8 cellular contexts compared by ENCODE assay signal in genomic region chr6:2111162-2111677, GRCh38.
A peak's percentile ranks its signal among the peaks of the same experiment; 100 is the strongest.
DNase-seq lines count a peak whose midpoint lies in the region; ATAC-seq, FAIRE-seq and TF ChIP-seq lines count a peak whose summit lies in the region.

No MANE protein-coding gene starts in this region.

- H3K27ac Mint-ChIP-seq in CD8-positive, alpha-beta memory T cell, result peak overlapping the region in 7 of 8 donors; percentile 15 to 86 (median 56)
- H3K27ac Mint-ChIP-seq in activated CD4-positive, alpha-beta memory T cell treated with anti-CD3 and anti-CD28 coated beads for 36 hours, result peak overlapping the region; percentile 85
- H3K27ac Mint-ChIP-seq in CD4-positive, alpha-beta T cell, result no peak overlapping the region

- dilution Hi-C loops in keratinocyte (cut with MboI; ENCODE audit: extremely low pct_ligation_motif_present, low sequenced_read_pairs), result no loop called here

- H3K27ac ChIP-seq in CD8-positive, alpha-beta memory T cell (ENCODE audit: low read depth, low read length), result no peak overlapping the region
- no peak overlapping the region for H3K27ac ChIP-seq in keratinocyte (ENCODE audit: control insufficient read depth, insufficient read depth, low read length)
- no peak overlapping the region for H3K27ac ChIP-seq in CD4-positive, alpha-beta T cell (ENCODE audit: low read depth, low read length)

- no peak overlapping the region for H3K4me2 ChIP-seq in keratinocyte (ENCODE audit: control insufficient read depth, extremely low read depth, insufficient read depth, low read depth, low read length)

- no peak overlapping the region for H3K4me3 ChIP-seq in CD8-positive, alpha-beta memory T cell (ENCODE audit: low read length)
- no peak overlapping the region for H3K4me3 ChIP-seq in keratinocyte (ENCODE audit: control insufficient read depth in 2 of 3, extremely low read depth in 1 of 3, insufficient read depth in 2 of 3, low read depth in 1 of 3, low read length in 3 of 3)

- peak; percentile 62 for ATAC-seq in GM21529 (IDR thresholded peaks at IDR 0.05; ENCODE audit: unreplicated experiment)
- ATAC-seq in CD4-positive, alpha-beta T cell (ENCODE audit: poor library complexity), result no peak

- H3K9me1 ChIP-seq in keratinocyte (ENCODE audit: control insufficient read depth, extremely low read depth, insufficient read depth, low read length), result no peaks in the 10 kb centered on the region

- TF ChIP-seq CTCF in keratinocyte (optimal IDR thresholded peaks at IDR 0.05 in 1 of 3, IDR thresholded peaks at IDR 0.05 in 1 of 3, conservative IDR thresholded peaks at IDR 0.05 in 1 of 3; ENCODE audit: extremely low read depth in 1 of 3, insufficient read depth in 2 of 3, low read length in 3 of 3), result no peak
- TF ChIP-seq CTCF in CD4-positive, alpha-beta T cell (IDR thresholded peaks at IDR 0.05), result no peak

- no peak overlapping the region for H3K9ac ChIP-seq in keratinocyte (ENCODE audit: control insufficient read depth, extremely low read depth, insufficient read depth, low read length)

- H3K9me3 Mint-ChIP-seq in CD8-positive, alpha-beta memory T cell, result no peaks in the 10 kb centered on the region
- H3K9me3 Mint-ChIP-seq in activated CD4-positive, alpha-beta memory T cell treated with anti-CD3 and anti-CD28 coated beads for 36 hours, result peaks cover 2% of the 10 kb centered on the region
- no peaks in the 10 kb centered on the region for H3K9me3 Mint-ChIP-seq in CD4-positive, alpha-beta T cell

- FAIRE-seq in keratinocyte (lab: Jason Lieb, UNC), result no peak

- H2AFZ ChIP-seq in keratinocyte (ENCODE audit: control insufficient read depth, low read length), result no peak overlapping the region

- intact Hi-C loops in activated CD4-positive, alpha-beta memory T cell treated with anti-CD3 and anti-CD28 coated beads for 36 hours (cut with micrococcal nuclease), result loop anchor here (1.0 to 5.0 kb wide), 7 partner anchors 16 to 452 kb away; no protein-coding TSS in a partner anchor
- intact Hi-C loops in CD4-positive, alpha-beta T cell (cut with DNase I, micrococcal nuclease), result no loop called here

- H3K36me3 ChIP-seq in CD8-positive, alpha-beta memory T cell (ENCODE audit: insufficient read depth, low read length), result no peaks in the 10 kb centered on the region
- H3K36me3 ChIP-seq in keratinocyte (ENCODE audit: control insufficient read depth in 2 of 2, extremely low read depth in 1 of 2, insufficient read depth in 2 of 2, low read length in 2 of 2), result no peaks in the 10 kb centered on the region

- H3K4me3 Mint-ChIP-seq in CD8-positive, alpha-beta memory T cell, result peak overlapping the region; percentile 10 to 81 (median 69)
- H3K4me3 Mint-ChIP-seq in activated CD4-positive, alpha-beta memory T cell treated with anti-CD3 and anti-CD28 coated beads for 36 hours, result peak overlapping the region; percentile 61
- H3K4me3 Mint-ChIP-seq in CD4-positive, alpha-beta T cell, result no peak overlapping the region

- peaks cover 7 to 18% (median 8%) of the 10 kb centered on the region in 3 donors for H3K36me3 Mint-ChIP-seq in CD8-positive, alpha-beta memory T cell
- peaks cover 25% of the 10 kb centered on the region for H3K36me3 Mint-ChIP-seq in activated CD4-positive, alpha-beta memory T cell treated with anti-CD3 and anti-CD28 coated beads for 36 hours
- no peaks in the 10 kb centered on the region for H3K36me3 Mint-ChIP-seq in CD4-positive, alpha-beta T cell (ENCODE audit: low read depth)

- H3K9me3 ChIP-seq in CD8-positive, alpha-beta memory T cell (ENCODE audit: low read length), result no peaks in the 10 kb centered on the region
- H3K9me3 ChIP-seq in keratinocyte (ENCODE audit: control insufficient read depth, low read depth, low read length), result no peaks in the 10 kb centered on the region
- no peaks in the 10 kb centered on the region for H3K9me3 ChIP-seq in CD4-positive, alpha-beta T cell (ENCODE audit: control insufficient read depth, low read length)

- no peaks in the 10 kb centered on the region for H3K79me2 ChIP-seq in keratinocyte (ENCODE audit: control insufficient read depth, insufficient read depth, low read length)

- H3K27me3 Mint-ChIP-seq in CD8-positive, alpha-beta memory T cell, result no peaks in the 10 kb centered on the region
- H3K27me3 Mint-ChIP-seq in activated CD4-positive, alpha-beta memory T cell treated with anti-CD3 and anti-CD28 coated beads for 36 hours, result peaks cover 2% of the 10 kb centered on the region
- no peaks in the 10 kb centered on the region for H3K27me3 Mint-ChIP-seq in CD4-positive, alpha-beta T cell

- peaks cover 20 to 24% (median 21%) of the 10 kb centered on the region in 3 donors for H3K4me1 Mint-ChIP-seq in CD8-positive, alpha-beta memory T cell
- H3K4me1 Mint-ChIP-seq in activated CD4-positive, alpha-beta memory T cell treated with anti-CD3 and anti-CD28 coated beads for 36 hours (ENCODE audit: low read depth), result peaks cover 29% of the 10 kb centered on the region
- H3K4me1 Mint-ChIP-seq in CD4-positive, alpha-beta T cell (ENCODE audit: low read depth), result peaks cover 14% of the 10 kb centered on the region

- DNase-seq in CD8-positive, alpha-beta memory T cell, result no peak
- no peak for DNase-seq in activated CD4-positive, alpha-beta memory T cell treated with anti-CD3 and anti-CD28 coated beads for 36 hours
- DNase-seq in keratinocyte (ENCODE audit: low read depth, low spot score) (peak; percentile 9), T-helper 9 cell (no peak), islet precursor cell (no peak), iPS-NIHi11 (ENCODE audit: low spot score) (no peak)
- DNase-seq in CD4-positive, alpha-beta T cell, result no peak

- CTCF ChIA-PET in CD8-positive, alpha-beta memory T cell (lab: Charles Lee), result interaction anchor here (1.1 kb wide), 1 partner anchor 516 kb away, joined by 3 read pairs; no protein-coding TSS in a partner anchor
- CTCF ChIA-PET in activated CD4-positive, alpha-beta memory T cell treated with anti-CD3 and anti-CD28 coated beads for 36 hours (lab: Charles Lee), result interaction anchor here (1.4 kb wide), 1 partner anchor 495 kb away, joined by 3 read pairs; no protein-coding TSS in a partner anchor
- CTCF ChIA-PET in CD4-positive, alpha-beta T cell (lab: Charles Lee), result no interaction called here

- POLR2A ChIA-PET in CD8-positive, alpha-beta memory T cell (lab: Charles Lee), result no interaction called here
- POLR2A ChIA-PET in activated CD4-positive, alpha-beta memory T cell treated with anti-CD3 and anti-CD28 coated beads for 36 hours (lab: Charles Lee), result interaction anchor here (1.4 kb wide), 1 partner anchor 16 kb away, joined by 5 read pairs; no protein-coding TSS in a partner anchor
- POLR2A ChIA-PET in CD4-positive, alpha-beta T cell (lab: Charles Lee), result no interaction called here

- H4K20me1 ChIP-seq in keratinocyte (ENCODE audit: control insufficient read depth, extremely low read depth, insufficient read depth, low read length), result no peaks in the 10 kb centered on the region

- H3K27me3 ChIP-seq in CD8-positive, alpha-beta memory T cell (ENCODE audit: insufficient read depth, low read length, poor library complexity, severe bottlenecking), result no peaks in the 10 kb centered on the region
- no peaks in the 10 kb centered on the region for H3K27me3 ChIP-seq in keratinocyte (ENCODE audit: control insufficient read depth, extremely low read depth, insufficient read depth, low read length)
- H3K27me3 ChIP-seq in CD4-positive, alpha-beta T cell (ENCODE audit: control insufficient read depth, insufficient read depth, low read length), result no peaks in the 10 kb centered on the region

- peaks cover 10% of the 10 kb centered on the region for H3K4me1 ChIP-seq in CD8-positive, alpha-beta memory T cell (ENCODE audit: insufficient read depth, low read length)
- no peaks in the 10 kb centered on the region for H3K4me1 ChIP-seq in keratinocyte (ENCODE audit: control insufficient read depth, extremely low read depth, insufficient read depth, low read length)
